ENCODE assay signal across 34 cellular contexts in genomic region chr1:239771550-239771949, GRCh38.
"Had no signal": no experiment of that assay in that cellular context is flagged by ENCODE, and none has a peak within 500 bp of the region (broad histone marks: within the 10 kb centered on the region; RNA-seq: fewer than 3 reads in every experiment).

No MANE protein-coding gene starts in this region.

- H3K27ac Mint-ChIP-seq: activated CD4-positive, alpha-beta T cell treated with anti-CD3 and anti-CD28 coated beads for 36 hours; activated CD8-positive, alpha-beta T cell treated with anti-CD3 and anti-CD28 coated beads, Interleukin-2, amount 10 ng/mL, durations not matched to agents 7 days and 5 days; activated T-cell treated with anti-CD3 and anti-CD28 coated beads, Interleukin-2, amount 50 U/mL, for 24 hours; activated T-helper 2 cell treated with anti-CD3 and anti-CD28 coated beads, Interferon-gamma antibody, Interleukin-2, Interleukin-4, amounts not matched to agents 10 μg/mL and 5 μg/mL and 100 μg/mL, durations not matched to agents 14 hours and 24 hours and 36 hours; T-helper 2 cell treated with Interferon-gamma antibody and Interleukin-4, amounts not matched to agents 5 μg/mL and 100 μg/mL, for 36 hours; WTC11 had no signal

- DNase-seq: activated CD4-positive, alpha-beta T cell treated with anti-CD3 and anti-CD28 coated beads for 36 hours; activated CD4-positive, alpha-beta T cell treated with anti-CD3 and anti-CD28 coated beads, Interleukin-2, amount 10 ng/mL, durations not matched to agents 7 days and 5 days; activated CD4-positive, alpha-beta T cell treated with anti-CD3 and anti-CD28 coated beads, Interleukin-2, amount 50 U/mL, for 48 hours; activated CD8-positive, alpha-beta T cell treated with anti-CD3 and anti-CD28 coated beads, Interleukin-2, amount 10 ng/mL, durations not matched to agents 7 days and 5 days; activated gamma-delta T cell; activated naive CD4-positive, alpha-beta T cell treated with Interleukin-2 at 50 U/mL for 16 hours; activated naive CD8-positive, alpha-beta T cell treated with anti-CD3 and anti-CD28 coated beads, Interleukin-2, amount 10 ng/mL, durations not matched to agents 7 days and 5 days; activated T-cell treated with anti-CD3 and anti-CD28 coated beads, Interleukin-2, amount 50 U/mL, for 24 hours; amygdala; Kasumi-1; KBM-7; MG63; NCI-H1092; NCI-H1436 treated with DMSO at 0.1 percent for 48 hours; NCI-H187; NCI-H2029 treated with DMSO at 0.1 percent for 48 hours; NCI-H2107; NCI-H2171; NCI-H510A; NCI-H748 treated with DMSO at 0.1 percent for 48 hours; NK-92 treated with Interleukin-12 subunit alpha and Interleukin-12 subunit beta, amount 100 ng/mL, for 24 hours; PC-9; SIG-M5 had no signal

- H3K9me3 ChIP-seq: ascending aorta had no signal

- H3K36me3 ChIP-seq: ascending aorta, cardiac muscle cell, MG63 had no signal

- H3K36me3 Mint-ChIP-seq: activated naive CD8-positive, alpha-beta T cell treated with anti-CD3 and anti-CD28 coated beads, Interleukin-2, amount 10 ng/mL, durations not matched to agents 7 days and 5 days; IgD-negative memory B cell; WTC11 had no signal

- H3K4me3 Mint-ChIP-seq: activated CD4-positive, alpha-beta T cell treated with anti-CD3 and anti-CD28 coated beads for 36 hours; activated CD4-positive, alpha-beta T cell treated with anti-CD3 and anti-CD28 coated beads, Interleukin-2, amount 10 ng/mL, durations not matched to agents 7 days and 5 days; activated CD8-positive, alpha-beta T cell treated with anti-CD3 and anti-CD28 coated beads, Interleukin-2, amount 10 ng/mL, durations not matched to agents 7 days and 5 days; activated naive CD4-positive, alpha-beta T cell treated with anti-CD3 and anti-CD28 coated beads, Interleukin-2, amount 50 U/mL, for 24 hours; activated naive CD8-positive, alpha-beta T cell treated with anti-CD3 and anti-CD28 coated beads, Interleukin-2, amount 10 ng/mL, durations not matched to agents 7 days and 5 days; activated T-cell treated with anti-CD3 and anti-CD28 coated beads, Interleukin-2, amount 50 U/mL, for 24 hours; central memory CD8-positive, alpha-beta T cell; IgD-negative memory B cell; T-helper 2 cell treated with Interferon-gamma antibody and Interleukin-4, amounts not matched to agents 5 μg/mL and 100 μg/mL, for 36 hours; WTC11 had no signal

- H3K27me3 ChIP-seq: ascending aorta, cardiac muscle cell had no signal

- H3K27me3 Mint-ChIP-seq: activated CD4-positive, alpha-beta T cell treated with anti-CD3 and anti-CD28 coated beads for 36 hours; activated CD4-positive, alpha-beta T cell treated with anti-CD3 and anti-CD28 coated beads, Interleukin-2, amount 10 ng/mL, durations not matched to agents 7 days and 5 days; activated naive CD4-positive, alpha-beta T cell treated with anti-CD3 and anti-CD28 coated beads, Interleukin-2, amount 50 U/mL, for 24 hours; activated naive CD8-positive, alpha-beta T cell treated with anti-CD3 and anti-CD28 coated beads, Interleukin-2, amount 10 ng/mL, durations not matched to agents 7 days and 5 days; activated T-cell treated with anti-CD3 and anti-CD28 coated beads, Interleukin-2, amount 50 U/mL, for 24 hours; central memory CD8-positive, alpha-beta T cell had no signal

- H3K27ac ChIP-seq: ascending aorta, cardiac muscle cell, PC-9, RWPE1 had no signal

- H2AFZ ChIP-seq: PC-9 had no signal

- H3K4me2 ChIP-seq: PC-9 had no signal

- H3K4me3 ChIP-seq: ascending aorta, cardiac muscle cell, MG63, PC-9 had no signal

- ATAC-seq: activated CD4-positive, alpha-beta T cell treated with anti-CD3 and anti-CD28 coated beads for 36 hours; activated CD4-positive, CD25-positive, alpha-beta regulatory T cell treated with anti-CD3 and anti-CD28 coated beads, Interleukin-2, amount 50 U/mL, for 24 hours; activated CD8-positive, alpha-beta T cell treated with anti-CD3 and anti-CD28 coated beads, Interleukin-2, amount 10 ng/mL, durations not matched to agents 7 days and 5 days; Right ventricle myocardium inferior; WTC11 had no signal

- H3K4me1 Mint-ChIP-seq: activated CD4-positive, alpha-beta T cell treated with anti-CD3 and anti-CD28 coated beads for 36 hours; activated CD4-positive, alpha-beta T cell treated with anti-CD3 and anti-CD28 coated beads, Interleukin-2, amount 10 ng/mL, durations not matched to agents 7 days and 5 days; activated naive CD8-positive, alpha-beta T cell treated with anti-CD3 and anti-CD28 coated beads, Interleukin-2, amount 10 ng/mL, durations not matched to agents 7 days and 5 days; central memory CD8-positive, alpha-beta T cell had no signal
